23 cellular contexts compared by ENCODE assay signal in the genomic region with DNA sequence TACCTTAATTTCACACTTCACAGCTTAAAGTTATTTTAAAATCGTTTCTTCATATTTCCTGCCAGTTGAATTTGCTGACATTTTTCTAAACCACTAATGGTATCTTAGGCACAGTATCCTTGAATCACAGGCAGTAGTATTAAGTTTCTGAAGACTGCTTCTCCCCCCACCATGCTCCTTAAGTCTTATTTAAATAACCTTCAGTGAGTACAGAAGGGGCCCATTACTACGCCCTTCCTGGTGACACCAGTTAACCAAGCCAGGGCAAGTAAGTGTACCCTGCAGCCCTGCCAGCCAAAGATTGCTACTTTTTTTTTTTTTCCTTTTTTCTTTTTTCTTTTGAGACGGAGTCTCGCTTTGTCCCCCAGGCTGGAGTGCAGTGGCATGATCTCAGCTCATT.
"Had no signal": no experiment of that assay in that cellular context is flagged by ENCODE, and none has a peak within 500 bp of the region (broad histone marks: within the 10 kb centered on the region; RNA-seq: fewer than 3 reads in every experiment).

No MANE protein-coding gene starts in this region.

- H3K27me3 Mint-ChIP-seq: effector memory CD8-positive, alpha-beta T cell; memory B cell; type B pancreatic cell had no signal

- H3K9me3 ChIP-seq: esophagus squamous epithelium, heart right ventricle, neutrophil, psoas muscle, sigmoid colon, testis, tibial artery had no signal

- H3K4me1 ChIP-seq: parathyroid adenoma, psoas muscle, testis, tibial artery had no signal

- H3K9ac ChIP-seq: parathyroid adenoma had no signal

- H2AFZ ChIP-seq: parathyroid adenoma had no signal

- H3K27ac ChIP-seq: esophagus squamous epithelium, heart right ventricle, neutrophil, parathyroid adenoma, psoas muscle, sigmoid colon, testis, tibial artery had no signal

- DNase-seq: cortex of kidney; effector memory CD8-positive, alpha-beta T cell; erythroblast; esophagus squamous epithelium; foreskin melanocyte; glutamatergic neuron; heart right ventricle; hippocampal formation; natural killer cell; psoas muscle; right cardiac atrium; sigmoid colon; stimulated activated CD4-positive, alpha-beta T cell treated with anti-CD3 and anti-CD28 coated beads, Interleukin-2, amount 100 ng/mL, for 24 hours; stimulated activated CD4-positive, alpha-beta T cell treated with anti-CD3 and anti-CD28 coated beads, Interleukin-4, amount 100 ng/mL, for 24 hours; stimulated activated naive CD4-positive, alpha-beta T cell treated with Interleukin-2 at 50 U/mL for 16 hours; substantia nigra; testis; tibial artery had no signal

- H3K9me3 Mint-ChIP-seq: effector memory CD8-positive, alpha-beta T cell; memory B cell; natural killer cell; stimulated activated effector memory CD8-positive, alpha-beta T cell treated with anti-CD3 and anti-CD28 coated beads, Interleukin-12 subunit alpha, Interleukin-12 subunit beta, amount 100 ng/mL, for 72 hours; type B pancreatic cell had no signal

- H3K4me3 Mint-ChIP-seq: effector memory CD8-positive, alpha-beta T cell; memory B cell; natural killer cell; stimulated activated effector memory CD8-positive, alpha-beta T cell treated with anti-CD3 and anti-CD28 coated beads, Interleukin-12 subunit alpha, Interleukin-12 subunit beta, amount 100 ng/mL, for 72 hours; type B pancreatic cell had no signal

- H3K27ac Mint-ChIP-seq: memory B cell, natural killer cell, type B pancreatic cell had no signal

- H3K27me3 ChIP-seq: esophagus squamous epithelium, heart right ventricle, neutrophil, sigmoid colon, testis, tibial artery had no signal
